Comparison of ENCODE assay signal across 8 cellular contexts in genomic region chr19:49450405-49450804, GRCh38. TPM values are rescaled to one million over a fixed set of nuclear protein-coding genes. Genes with fewer than 3 reads are reported as not detected.
DNase-seq lines count a peak whose midpoint lies in the region; TF ChIP-seq lines count a peak whose summit lies in the region.
"Had no signal": no experiment of that assay in that cellular context is flagged by ENCODE, and none has a peak within 500 bp of the region (broad histone marks: within the 10 kb centered on the region; RNA-seq: fewer than 3 reads in every experiment).

No MANE protein-coding gene starts in this region.

- no peaks in the 10 kb centered on the region for H3K9me2 ChIP-seq in OCI-LY7 (ENCODE audit: insufficient read depth, low read length)

- H3K4me2 ChIP-seq in OCI-LY7 (ENCODE audit: low read length) = peak overlapping the region; percentile 88

- TF ChIP-seq CTCF in GM12864 (IDR thresholded peaks at IDR 0.05; ENCODE audit: low read depth, low read length, missing control alignments) = no peak
- TF ChIP-seq CTCF in OCI-LY7 (conservative IDR thresholded peaks at IDR 0.05; ENCODE audit: low read length) = no peak
- no peak for TF ChIP-seq CTCF in endothelial cell (IDR thresholded peaks at IDR 0.05; ENCODE audit: unreplicated experiment)
- no peak for TF ChIP-seq CTCF in retinal pigment epithelial cell (conservative IDR thresholded peaks at IDR 0.05; ENCODE audit: low read depth, low read length)
- TF ChIP-seq CTCF in uterus (IDR thresholded peaks at IDR 0.05) = no peak

- H3K79me2 ChIP-seq in OCI-LY7 (ENCODE audit: insufficient read depth, low read depth, low read length) = peaks cover 36% of the 10 kb centered on the region

- intact Hi-C loops in OCI-LY7 (cut with micrococcal nuclease; ENCODE audit: unreplicated experiment) = loop anchor here (5.0 kb wide), 1 partner anchor 37 kb away; the partner anchor contains the start of gene RPL13A
- intact Hi-C loops in uterus (cut with DNase I; ENCODE audit: low total_unique reads) = no loop called here

- H3K27ac ChIP-seq in OCI-LY7 (ENCODE audit: low read depth, low read length, poor library complexity, severe bottlenecking) (no peak overlapping the region), uterus (peak overlapping the region in 1 of 2 donors; percentile 99)

- peak overlapping the region; percentile 78 for H3K27ac Mint-ChIP-seq in endothelial cell (ENCODE audit: unreplicated experiment)

- BruUV-seq in OCI-LY7 (replicated peaks; lab: Mats Ljungman, UMichigan) = no TSS peak

- peak overlapping the region; percentile 98 for H3K4me3 ChIP-seq in GM12864 (ENCODE audit: low read depth, low read length)
- peak overlapping the region; percentile 93 for H3K4me3 ChIP-seq in OCI-LY7 (ENCODE audit: low read depth, low read length, poor library complexity, severe bottlenecking)
- H3K4me3 ChIP-seq in retinal pigment epithelial cell (ENCODE audit: low read length) = peak overlapping the region; percentile 78
- no peak overlapping the region for H3K4me3 ChIP-seq in uterus

- H3K9me3 Mint-ChIP-seq in endothelial cell (ENCODE audit: unreplicated experiment) = no peaks in the 10 kb centered on the region

- POLR2A ChIA-PET in OCI-LY7 (lab: Charles Lee) = no interaction called here

- CTCF ChIA-PET in OCI-LY7 (lab: Charles Lee; ENCODE audit: unreplicated experiment) = no interaction called here

- peaks cover 31% of the 10 kb centered on the region for H3K4me1 Mint-ChIP-seq in endothelial cell (ENCODE audit: unreplicated experiment)

- no peak for TF ChIP-seq POLR2A in uterus (IDR thresholded peaks at IDR 0.05)

- H3K27me3 Mint-ChIP-seq in endothelial cell (ENCODE audit: unreplicated experiment) = peaks cover 29% of the 10 kb centered on the region

- no peaks in the 10 kb centered on the region for H3K27me3 ChIP-seq in uterus

- H3K4me3 Mint-ChIP-seq in endothelial cell (ENCODE audit: unreplicated experiment) = peak overlapping the region; percentile 88

- H3K4me1 ChIP-seq in OCI-LY7 (ENCODE audit: insufficient read depth, low read length, poor library complexity, severe bottlenecking) (peaks cover 31% of the 10 kb centered on the region), uterus (peaks cover 0 to 5% of the 10 kb centered on the region in 2 donors)

- H2AFZ ChIP-seq in OCI-LY7 (ENCODE audit: low read length) = no peak overlapping the region

- H4K20me1 ChIP-seq in OCI-LY7 (ENCODE audit: insufficient read depth, low read length) = no peaks in the 10 kb centered on the region

- H3K36me3 ChIP-seq in OCI-LY7 (ENCODE audit: insufficient read depth, low read length) = peaks cover 43% of the 10 kb centered on the region
- H3K36me3 ChIP-seq in uterus = no peaks in the 10 kb centered on the region

- DNase-seq in GM12864 (ENCODE audit: low read depth) (no peak), OCI-LY7 (ENCODE audit: low spot score) (no peak), endothelial cell (ENCODE audit: low spot score) (no peak), retinal pigment epithelial cell (ENCODE audit: low read depth) (no peak), uterus (no peak), cerebellar cortex (ENCODE audit: low spot score) (no peak), NCI-H1417 (lab: John Stamatoyannopoulos, UW) (no peak)
- DNase-seq: small intestine had no signal

- peaks cover 35% of the 10 kb centered on the region for H3K36me3 Mint-ChIP-seq in endothelial cell (ENCODE audit: low read depth, unreplicated experiment)

- H3K9me3 ChIP-seq in OCI-LY7 (ENCODE audit: low read length) (no peaks in the 10 kb centered on the region), uterus (no peaks in the 10 kb centered on the region)

RNA-seq across cellular contexts. Expression of gene PIH1D1, which starts 1.2 kb away (rescaled TPM):
- 114 and 117 TPM in 2 replicates for total RNA-seq in OCI-LY7 (2014; rRNA removed; shearing (Covaris generic))
- total RNA-seq in OCI-LY7 (2022) (93.2 and 95.5 TPM in 2 replicates), endothelial cell (ENCODE audit: unreplicated experiment) (78.8 TPM), uterus (10 to 100 TPM; 31.2 to 70.2 (median 46.5) TPM)

RNA-seq across cellular contexts. Expression of gene ALDH16A1, which starts 2.6 kb away (rescaled TPM):
- 39.5 and 55.4 TPM in 2 replicates for total RNA-seq in OCI-LY7 (2014; rRNA removed; shearing (Covaris generic))
- total RNA-seq in OCI-LY7 (2022) = 26.0 and 30.6 TPM in 2 replicates
- total RNA-seq in endothelial cell (ENCODE audit: unreplicated experiment) = 49.6 TPM
- 10 to 100 TPM; 13.5 to 40.8 (median 34.5) TPM for total RNA-seq in uterus

RNA-seq across cellular contexts. Expression of gene SLC17A7, which starts 9.1 kb away (rescaled TPM):
- 0.13 and 1.3 TPM in 2 replicates for total RNA-seq in OCI-LY7 (2014; rRNA removed; shearing (Covaris generic))
- 1.3 and 1.5 TPM in 2 replicates for total RNA-seq in OCI-LY7 (2022)
- 0.92 TPM for total RNA-seq in endothelial cell (ENCODE audit: unreplicated experiment)
- total RNA-seq in uterus = 1 to 10 TPM in 3 of 4 donors, not detected in 1; 1.3 to 5.6 (median 1.9) TPM

RNA-seq across cellular contexts. Expression of gene FLT3LG, which starts 23.6 kb away (rescaled TPM):
- total RNA-seq in OCI-LY7 (2014; rRNA removed; shearing (Covaris generic)) = 8.2 and 10.1 TPM in 2 replicates
- total RNA-seq in OCI-LY7 (2022) (8.4 and 11.7 TPM in 2 replicates), endothelial cell (ENCODE audit: unreplicated experiment) (1.4 TPM), uterus (10 to 100 TPM in 1 of 4 donors, 1 to 10 TPM in 2, not detected in 1; 3.7 to 19.4 (median 4.1) TPM)

RNA-seq across cellular contexts. Expression of gene GFY, which starts 25.2 kb away (rescaled TPM):
- not detected in 2 replicates for total RNA-seq in OCI-LY7 (2014; rRNA removed; shearing (Covaris generic))
- not detected in 2 replicates for total RNA-seq in OCI-LY7 (2022)
- total RNA-seq in endothelial cell (ENCODE audit: unreplicated experiment) = not detected
- total RNA-seq in uterus = not detected

Comparison
In these comparisons a context has a peak if more than half of its experiments do, and no peak if none do; other contexts are left out.
1. H3K4me3 ChIP-seq: peak in GM12864 (single experiment), OCI-LY7 (single experiment) and retinal pigment epithelial cell (single experiment); none in uterus (0 of 2).